Comparison of ENCODE assay signal across 30 cellular contexts in the genomic region with DNA sequence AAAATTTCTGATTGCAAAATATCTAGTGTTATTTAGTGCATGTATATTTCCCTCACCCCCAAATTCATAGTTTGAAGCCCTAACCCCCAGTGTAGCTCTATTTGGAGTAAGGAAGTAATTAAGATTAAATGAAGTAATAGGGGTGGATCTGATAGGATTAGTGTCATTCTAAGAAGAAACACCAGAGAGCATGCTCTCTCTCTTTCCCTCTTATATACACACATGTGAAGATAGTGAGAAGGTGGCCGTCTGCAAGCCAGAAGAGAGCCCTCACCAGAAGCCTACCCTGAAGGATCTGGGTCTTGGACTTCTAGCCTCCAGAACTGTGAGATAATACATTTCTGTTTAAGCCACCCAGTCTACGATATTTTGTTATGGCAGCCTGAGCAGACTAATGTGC.
"Had no signal": no experiment of that assay in that cellular context is flagged by ENCODE, and none has a peak within 500 bp of the region (broad histone marks: within the 10 kb centered on the region; RNA-seq: fewer than 3 reads in every experiment).

No MANE protein-coding gene starts in this region.

- H3K9me3 ChIP-seq: adrenal gland, body of pancreas, colonic mucosa had no signal

- ATAC-seq: activated CD4-positive, alpha-beta T cell treated with anti-CD3 and anti-CD28 coated beads for 36 hours; activated CD8-positive, alpha-beta memory T cell treated with anti-CD3 and anti-CD28 coated beads, Interleukin-2, amount 10 ng/mL, durations not matched to agents 7 days and 5 days; activated CD8-positive, alpha-beta T cell treated with anti-CD3 and anti-CD28 coated beads, Interleukin-2, amount 10 ng/mL, durations not matched to agents 7 days and 5 days; activated naive CD8-positive, alpha-beta T cell treated with anti-CD3 and anti-CD28 coated beads, Interleukin-2, amount 50 U/mL, for 24 hours; body of pancreas had no signal

- H3K4me1 Mint-ChIP-seq: activated CD4-positive, alpha-beta T cell treated with anti-CD3 and anti-CD28 coated beads for 36 hours; activated CD4-positive, alpha-beta T cell treated with anti-CD3 and anti-CD28 coated beads, Interleukin-2, amount 10 ng/mL, durations not matched to agents 24 days and 14 days; activated CD8-positive, alpha-beta memory T cell treated with anti-CD3 and anti-CD28 coated beads, Interleukin-2, amount 10 ng/mL, durations not matched to agents 7 days and 5 days; activated naive CD4-positive, alpha-beta T cell treated with anti-CD3 and anti-CD28 coated beads, Interleukin-2, amount 50 U/mL, for 24 hours; activated naive CD8-positive, alpha-beta T cell treated with anti-CD3 and anti-CD28 coated beads for 36 hours; activated naive CD8-positive, alpha-beta T cell treated with anti-CD3 and anti-CD28 coated beads, Interleukin-2, amount 50 U/mL, for 24 hours had no signal

- H3K4me1 ChIP-seq: adrenal gland, body of pancreas, colonic mucosa had no signal

- H3K36me3 ChIP-seq: adrenal gland, colonic mucosa had no signal

- H3K9me3 Mint-ChIP-seq: activated CD4-positive, alpha-beta T cell treated with anti-CD3 and anti-CD28 coated beads, Interleukin-2, amount 10 ng/mL, durations not matched to agents 24 days and 14 days had no signal

- H3K4me3 ChIP-seq: adrenal gland, body of pancreas, colonic mucosa had no signal

- DNase-seq: activated CD4-positive, alpha-beta memory T cell treated with anti-CD3 and anti-CD28 coated beads for 36 hours; activated CD4-positive, alpha-beta T cell treated with anti-CD3 and anti-CD28 coated beads for 36 hours; activated CD4-positive, alpha-beta T cell treated with anti-CD3 and anti-CD28 coated beads, Interleukin-2, amount 10 ng/mL, durations not matched to agents 24 days and 14 days; activated CD4-positive, CD25-positive, alpha-beta regulatory T cell; activated CD4-positive, CD25-positive, alpha-beta regulatory T cell treated with anti-CD3 and anti-CD28 coated beads, Interleukin-2, amount 50 U/mL, for 72 hours; activated CD8-positive, alpha-beta memory T cell treated with anti-CD3 and anti-CD28 coated beads, Interleukin-2, amount 10 ng/mL, durations not matched to agents 7 days and 5 days; activated CD8-positive, alpha-beta memory T cell treated with anti-CD3 and anti-CD28 coated beads, Interleukin-2, amount 50 U/mL, for 4 hours; activated CD8-positive, alpha-beta T cell treated with anti-CD3 and anti-CD28 coated beads, Interleukin-2, amount 10 ng/mL, durations not matched to agents 7 days and 5 days; activated effector memory CD4-positive, alpha-beta T cell treated with anti-CD3 and anti-CD28 coated beads, Interleukin-2, amount 50 U/mL, for 16 hours; activated naive CD4-positive, alpha-beta T cell treated with anti-CD3 and anti-CD28 coated beads for 36 hours; activated naive CD8-positive, alpha-beta T cell treated with anti-CD3 and anti-CD28 coated beads for 36 hours; activated naive CD8-positive, alpha-beta T cell treated with anti-CD3 and anti-CD28 coated beads, Interleukin-2, amount 50 U/mL, for 24 hours; activated T-cell treated with anti-CD3 and anti-CD28 coated beads, Interleukin-2, amount 50 U/mL, for 1 hour; activated T-cell treated with anti-CD3 and anti-CD28 coated beads, Interleukin-2, amount 50 U/mL, for 48 hours; adrenal gland; amygdala; aorta; body of pancreas; caudate nucleus; colonic mucosa; effector CD8-positive, alpha-beta T cell; foreskin fibroblast; head of caudate nucleus; hippocampal formation; T1000 had no signal

- H3K27ac Mint-ChIP-seq: activated CD4-positive, alpha-beta memory T cell treated with anti-CD3 and anti-CD28 coated beads for 36 hours; activated CD4-positive, alpha-beta T cell treated with anti-CD3 and anti-CD28 coated beads for 36 hours; activated CD4-positive, alpha-beta T cell treated with anti-CD3 and anti-CD28 coated beads, Interleukin-2, amount 10 ng/mL, durations not matched to agents 24 days and 14 days; activated CD8-positive, alpha-beta memory T cell treated with anti-CD3 and anti-CD28 coated beads, Interleukin-2, amount 10 ng/mL, durations not matched to agents 7 days and 5 days; activated CD8-positive, alpha-beta T cell treated with anti-CD3 and anti-CD28 coated beads, Interleukin-2, amount 10 ng/mL, durations not matched to agents 7 days and 5 days; activated naive CD4-positive, alpha-beta T cell treated with anti-CD3 and anti-CD28 coated beads for 36 hours; activated naive CD4-positive, alpha-beta T cell treated with anti-CD3 and anti-CD28 coated beads, Interleukin-2, amount 50 U/mL, for 24 hours; activated naive CD8-positive, alpha-beta T cell treated with anti-CD3 and anti-CD28 coated beads for 36 hours; activated naive CD8-positive, alpha-beta T cell treated with anti-CD3 and anti-CD28 coated beads, Interleukin-2, amount 50 U/mL, for 24 hours; activated T-helper 1 cell treated with anti-CD3 and anti-CD28 coated beads, Interleukin-12 subunit alpha, Interleukin-12 subunit beta, Interleukin-2, Interleukin-4 antibody, amounts not matched to agents 30 ng/mL and 10 ng/mL and 1 ng/mL, durations not matched to agents 14 hours and 24 hours and 36 hours; activated T-helper 2 cell treated with anti-CD3 and anti-CD28 coated beads, Interferon-gamma antibody, Interleukin-2, Interleukin-4, amounts not matched to agents 10 μg/mL and 5 μg/mL and 100 μg/mL, durations not matched to agents 14 hours and 24 hours and 36 hours; T-helper 2 cell treated with Interferon-gamma antibody and Interleukin-4, amounts not matched to agents 5 μg/mL and 100 μg/mL, for 36 hours had no signal

- H3K27ac ChIP-seq: adrenal gland, body of pancreas, colonic mucosa, epithelial cell of prostate had no signal

- H3K4me3 Mint-ChIP-seq: activated CD4-positive, alpha-beta memory T cell treated with anti-CD3 and anti-CD28 coated beads for 36 hours; activated CD4-positive, alpha-beta T cell treated with anti-CD3 and anti-CD28 coated beads for 36 hours; activated CD4-positive, alpha-beta T cell treated with anti-CD3 and anti-CD28 coated beads, Interleukin-2, amount 10 ng/mL, durations not matched to agents 24 days and 14 days; activated CD8-positive, alpha-beta memory T cell treated with anti-CD3 and anti-CD28 coated beads, Interleukin-2, amount 10 ng/mL, durations not matched to agents 7 days and 5 days; activated CD8-positive, alpha-beta T cell treated with anti-CD3 and anti-CD28 coated beads, Interleukin-2, amount 10 ng/mL, durations not matched to agents 7 days and 5 days; activated naive CD4-positive, alpha-beta T cell treated with anti-CD3 and anti-CD28 coated beads for 36 hours; activated naive CD4-positive, alpha-beta T cell treated with anti-CD3 and anti-CD28 coated beads, Interleukin-2, amount 50 U/mL, for 24 hours; activated naive CD8-positive, alpha-beta T cell treated with anti-CD3 and anti-CD28 coated beads for 36 hours; activated naive CD8-positive, alpha-beta T cell treated with anti-CD3 and anti-CD28 coated beads, Interleukin-2, amount 50 U/mL, for 24 hours; activated T-helper 1 cell treated with anti-CD3 and anti-CD28 coated beads, Interleukin-12 subunit alpha, Interleukin-12 subunit beta, Interleukin-2, Interleukin-4 antibody, amounts not matched to agents 30 ng/mL and 10 ng/mL and 1 ng/mL, durations not matched to agents 14 hours and 24 hours and 36 hours; T-helper 2 cell treated with Interferon-gamma antibody and Interleukin-4, amounts not matched to agents 5 μg/mL and 100 μg/mL, for 36 hours had no signal

- H3K36me3 Mint-ChIP-seq: activated CD8-positive, alpha-beta memory T cell treated with anti-CD3 and anti-CD28 coated beads, Interleukin-2, amount 10 ng/mL, durations not matched to agents 7 days and 5 days; activated naive CD8-positive, alpha-beta T cell treated with anti-CD3 and anti-CD28 coated beads for 36 hours had no signal

- H3K27me3 ChIP-seq: adrenal gland, body of pancreas, colonic mucosa had no signal
